ENCODE assay signal across 8 cellular contexts in the genomic region with DNA sequence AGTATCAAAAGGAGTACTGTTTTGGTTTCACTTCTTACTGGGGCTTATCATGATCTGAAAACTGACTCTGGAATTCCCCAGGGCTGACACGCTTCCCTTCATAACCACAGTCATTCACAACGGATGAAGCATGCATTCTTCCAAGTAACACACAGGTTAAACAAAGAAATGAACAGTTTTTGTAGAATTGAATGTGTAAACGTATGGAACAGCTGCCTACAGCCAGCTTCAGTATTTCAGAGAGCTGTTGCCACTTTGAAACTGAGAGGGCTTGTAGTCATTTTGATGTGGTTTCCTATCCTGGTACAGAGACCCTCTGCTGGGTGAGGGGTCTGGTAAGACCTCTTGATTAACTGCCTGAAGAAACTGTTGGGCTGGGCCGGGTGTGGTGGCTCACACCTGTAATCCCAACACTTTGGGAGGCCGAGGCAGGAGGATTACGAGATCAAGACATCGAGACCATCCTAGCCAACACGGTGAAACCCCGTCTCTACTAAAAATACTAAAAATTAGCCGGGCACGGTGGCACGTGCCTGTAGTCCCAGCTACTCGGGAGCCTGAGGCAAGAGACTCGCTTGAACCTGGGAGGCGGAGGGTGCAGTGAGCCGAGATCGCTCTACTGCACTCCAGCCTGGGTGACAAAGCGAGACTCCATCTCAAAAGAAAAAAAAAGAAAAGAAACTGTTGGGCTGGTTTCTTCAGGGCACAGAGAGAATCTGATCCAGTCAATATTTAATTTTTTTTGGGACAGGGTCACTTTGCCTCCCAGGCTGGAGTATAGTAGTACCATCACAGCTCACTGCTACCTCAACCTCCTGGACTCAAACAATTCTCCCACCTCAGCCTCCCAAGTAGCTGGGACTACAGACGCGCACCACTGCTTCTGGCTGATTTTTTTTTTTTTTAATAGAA. TPM values are rescaled to one million over a fixed set of nuclear protein-coding genes. Genes with fewer than 3 reads are reported as not detected.
DNase-seq lines count a peak whose midpoint lies in the region; ATAC-seq and TF ChIP-seq lines count a peak whose summit lies in the region.

No MANE protein-coding gene starts in this region.

- no peak for TF ChIP-seq POLR2A in esophagus muscularis mucosa (IDR thresholded peaks at IDR 0.05; ENCODE audit: low read depth)

- TF ChIP-seq CTCF in cardiac fibroblast (IDR thresholded peaks at IDR 0.05; ENCODE audit: low read depth, low read length) (no peak), omental fat pad (IDR thresholded peaks at IDR 0.05) (no peak), ascending aorta (IDR thresholded peaks at IDR 0.05) (no peak), esophagus muscularis mucosa (IDR thresholded peaks at IDR 0.05) (no peak)

- H3K27ac ChIP-seq in ascending aorta = no peak overlapping the region
- no peak overlapping the region for H3K27ac ChIP-seq in esophagus muscularis mucosa (replicated peaks in 1 of 4)

- DNase-seq in DMS79 treated with DMSO at 0.1 percent for 48 hours (lab: John Stamatoyannopoulos, UW) (peak; percentile 40), SW 1271 (lab: John Stamatoyannopoulos, UW) (peak; percentile 61 to 90), cardiac fibroblast (ENCODE audit: low read depth in 2 of 2) (peak; percentile 85 to 95), omental fat pad (ENCODE audit: low spot score) (no peak), ascending aorta (ENCODE audit: low spot score in 2 of 2) (no peak), esophagus muscularis mucosa (ENCODE audit: extremely low spot score) (no peak), SK-N-DZ (ENCODE audit: low spot score) (no peak)

- H3K27me3 ChIP-seq in ascending aorta = no peaks in the 10 kb centered on the region
- H3K27me3 ChIP-seq in esophagus muscularis mucosa = peaks cover 0 to 44% (median 6%) of the 10 kb centered on the region in 4 donors

- intact Hi-C loops in ascending aorta (cut with DNase I) (no loop called here), esophagus muscularis mucosa (cut with DNase I) (no loop called here)

- TF ChIP-seq EP300 in esophagus muscularis mucosa (IDR thresholded peaks at IDR 0.05) = no peak

- peak; percentile 54 for ATAC-seq in HG02610 (IDR thresholded peaks at IDR 0.05; ENCODE audit: unreplicated experiment)
- ATAC-seq in omental fat pad (ENCODE audit: low FRiP score) = peak; percentile 43

- 73% methylated on average over 20 of the region's 20 CpGs for WGBS in esophagus muscularis mucosa

- H3K36me3 ChIP-seq in ascending aorta = no peaks in the 10 kb centered on the region
- H3K36me3 ChIP-seq in esophagus muscularis mucosa = no peaks in the 10 kb centered on the region

- H3K9me3 ChIP-seq in ascending aorta (no peaks in the 10 kb centered on the region), esophagus muscularis mucosa (no peaks in the 10 kb centered on the region)

- peak overlapping the region in 1 of 2 donors; percentile 9 for H3K4me3 ChIP-seq in cardiac fibroblast (replicated peaks in 1 of 2; ENCODE audit: low read depth in 2 of 2, low read length in 2 of 2)
- no peak overlapping the region for H3K4me3 ChIP-seq in ascending aorta
- no peak overlapping the region for H3K4me3 ChIP-seq in esophagus muscularis mucosa

- H3K4me1 ChIP-seq in ascending aorta (peaks cover 0 to 3% of the 10 kb centered on the region in 2 donors), esophagus muscularis mucosa (peaks cover 9 to 21% (median 17%) of the 10 kb centered on the region in 4 donors)

RNA-seq across cellular contexts. Expression of a gene that starts 4.7 kb away (rescaled TPM):
- total RNA-seq in omental fat pad (10 to 100 TPM in 1 of 4 donors, 1 to 10 TPM in 3; 3.9 to 12.1 (median 5.3) TPM), ascending aorta (10.0 TPM), esophagus muscularis mucosa (1 to 10 TPM; 1.5 to 2.7 (median 2.5) TPM)
- polyA plus RNA-seq in SK-N-DZ (2014; cell fraction: cytosol; rRNA removed) = 30.8 and 33.6 TPM in 2 replicates
- 19.5 and 23.0 TPM in 2 replicates for polyA plus RNA-seq in SK-N-DZ (2014; cell fraction: nucleus; rRNA removed)

RNA-seq across cellular contexts. Expression of a gene that starts 43.8 kb away (rescaled TPM):
- total RNA-seq in omental fat pad = 100 to 1,000 TPM; 206 to 296 (median 285) TPM
- 57.0 TPM for total RNA-seq in ascending aorta
- 100 to 1,000 TPM; 158 to 220 (median 202) TPM for total RNA-seq in esophagus muscularis mucosa
- 224 and 337 TPM in 2 replicates for polyA plus RNA-seq in SK-N-DZ (2014; cell fraction: cytosol; rRNA removed)
- polyA plus RNA-seq in SK-N-DZ (2014; cell fraction: nucleus; rRNA removed) = 659 and 1,103 TPM in 2 replicates

RNA-seq across cellular contexts. Expression of a gene that starts 44.8 kb away (rescaled TPM):
- 100 to 1,000 TPM in 1 of 4 donors, 10 to 100 TPM in 3; 60.1 to 111 (median 87.4) TPM for total RNA-seq in omental fat pad
- total RNA-seq in ascending aorta = 32.1 TPM
- total RNA-seq in esophagus muscularis mucosa = 10 to 100 TPM; 51.5 to 78.5 (median 60.3) TPM
- 532 and 556 TPM in 2 replicates for polyA plus RNA-seq in SK-N-DZ (2014; cell fraction: cytosol; rRNA removed)
- polyA plus RNA-seq in SK-N-DZ (2014; cell fraction: nucleus; rRNA removed) = 613 and 634 TPM in 2 replicates

Comparison
In these comparisons a context has a peak if more than half of its experiments do, and no peak if none do; other contexts are left out.
1. DNase-seq: peak in DMS79 treated with DMSO at 0.1 percent for 48 hours (single experiment), SW 1271 (2 of 2) and cardiac fibroblast (2 of 2); none in omental fat pad (single experiment), ascending aorta (0 of 2), esophagus muscularis mucosa (single experiment) and SK-N-DZ (single experiment).